ENCODE assay signal across 6 cellular contexts in genomic region chr2:117500721-117501120, GRCh38.
"Had no signal": no experiment of that assay in that cellular context is flagged by ENCODE, and none has a peak within 500 bp of the region (broad histone marks: within the 10 kb centered on the region; RNA-seq: fewer than 3 reads in every experiment).

No MANE protein-coding gene starts in this region.

- H3K27ac ChIP-seq: HL-60 had no signal

- H3K27ac Mint-ChIP-seq: IgD-negative memory B cell had no signal

- H3K27me3 Mint-ChIP-seq: IgD-negative memory B cell had no signal

- H3K4me3 Mint-ChIP-seq: IgD-negative memory B cell had no signal

- H3K4me1 Mint-ChIP-seq: IgD-negative memory B cell had no signal

- H3K4me3 ChIP-seq: K562 had no signal

- H3K36me3 Mint-ChIP-seq: IgD-negative memory B cell had no signal

- DNase-seq: IMR-90, KBM-7, KG1 had no signal
